8 cellular contexts compared by ENCODE assay signal in genomic region chr13:51814825-51815650, GRCh38. TPM values are rescaled to one million over a fixed set of nuclear protein-coding genes. Genes with fewer than 3 reads are reported as not detected.
DNase-seq lines count a peak whose midpoint lies in the region; ATAC-seq and TF ChIP-seq lines count a peak whose summit lies in the region.

No MANE protein-coding gene starts in this region.

- H3K4me3 ChIP-seq in AG10803 (ENCODE audit: low read length): peak overlapping the region; percentile 49
- peak overlapping the region in 1 of 2 donors; percentile 2 for H3K4me3 ChIP-seq in left lung

- no peaks in the 10 kb centered on the region for H3K27me3 ChIP-seq in left lung

- TF ChIP-seq CTCF in AG10803 (conservative IDR thresholded peaks at IDR 0.05; ENCODE audit: low read length) (peak; percentile 93), VCaP (conservative IDR thresholded peaks at IDR 0.05) (peak; percentile 87), left lung (IDR thresholded peaks at IDR 0.05) (peak; percentile 65 to 85)

- intact Hi-C loops in left lung (cut with DNase I): loop anchor here in 1 of 2 donors (10.0 kb wide), 1 partner anchor 310 kb away; the partner anchor contains the start of gene NEK5

- ATAC-seq in GM18519 (IDR thresholded peaks at IDR 0.05; ENCODE audit: low FRiP score, unreplicated experiment): peak; percentile 65
- peak; percentile 72 for ATAC-seq in HG02938 (IDR thresholded peaks at IDR 0.05; ENCODE audit: unreplicated experiment)
- peak; percentile 92 for ATAC-seq in left lung

- H3K36me3 ChIP-seq in left lung: no peaks in the 10 kb centered on the region

- DNase-seq in AG10803 (ENCODE audit: low read depth): peak; percentile 41
- peak; percentile 41 to 67 for DNase-seq in NCI-H187 (lab: John Stamatoyannopoulos, UW)
- DNase-seq in cerebellar cortex (ENCODE audit: low spot score): peak; percentile 72
- peak in 1 of 2 donors; percentile 65 for DNase-seq in left lung
- peak in 2 of 3 donors; percentile 52 to 62 for DNase-seq in stimulated activated CD4-positive, alpha-beta T cell treated with anti-CD3 and anti-CD28 coated beads, TNF-alpha, amount 100 ng/mL, for 1 hour (ENCODE audit: low read depth in 3 of 3, low spot score in 1 of 3)

- H3K9me3 ChIP-seq in left lung: no peaks in the 10 kb centered on the region

- H3K4me1 ChIP-seq in left lung: peaks cover 5 to 30% of the 10 kb centered on the region in 2 donors

- H3K27ac ChIP-seq in VCaP (peak overlapping the region; percentile 26; the same call in 1 of the 2 replicates), left lung (no peak overlapping the region)

RNA-seq across cellular contexts. Expression of gene DHRS12, which starts 11.1 kb away (rescaled TPM):
- total RNA-seq in left lung: 10 to 100 TPM; 11.7 to 12.4 TPM

RNA-seq across cellular contexts. Expression of gene TMEM272, which starts 29.9 kb away (rescaled TPM):
- under 1 TPM in 1 of 2 donors, not detected in 1; 0.13 TPM for total RNA-seq in left lung

RNA-seq across cellular contexts. Expression of gene CCDC70, which starts 46.7 kb away (rescaled TPM):
- total RNA-seq in left lung: not detected
